22 cellular contexts compared by ENCODE assay signal in genomic region chr3:101846709-101847108, GRCh38. TPM values are rescaled to one million over a fixed set of nuclear protein-coding genes. Genes with fewer than 3 reads are reported as not detected.
A peak's percentile ranks its signal among the peaks of the same experiment; 100 is the strongest.
DNase-seq lines count a peak whose midpoint lies in the region; ATAC-seq and TF ChIP-seq lines count a peak whose summit lies in the region.
"Had no signal": no experiment of that assay in that cellular context is flagged by ENCODE, and none has a peak within 500 bp of the region (broad histone marks: within the 10 kb centered on the region; RNA-seq: fewer than 3 reads in every experiment).

No MANE protein-coding gene starts in this region.

- no peak overlapping the region for H3K4me2 ChIP-seq in mesenchymal stem cell (ENCODE audit: low read length, poor library complexity, severe bottlenecking)
- H3K4me2 ChIP-seq: A549 had no signal

- intact Hi-C loops in natural killer cell (cut with micrococcal nuclease) (no loop called here), vagina (cut with DNase I) (no loop called here)

- no peak overlapping the region for H3K18ac ChIP-seq in mesenchymal stem cell (ENCODE audit: low read depth in 1 of 2, low read length in 2 of 2)

- in situ Hi-C loops in G401 (cut with HindIII; ENCODE audit: low sequenced_read_pairs): no loop called here

- no peaks in the 10 kb centered on the region for H3K27me3 ChIP-seq in mesenchymal stem cell (ENCODE audit: control insufficient read depth in 1 of 2, insufficient read depth in 1 of 2, low read length in 2 of 2)
- H3K27me3 ChIP-seq in vagina: no peaks in the 10 kb centered on the region
- H3K27me3 ChIP-seq: foreskin keratinocyte, thyroid gland had no signal

- DNase-seq in natural killer cell (no peak), mesenchymal stem cell (no peak), vagina (ENCODE audit: extremely low spot score in 2 of 2) (no peak), G401 (ENCODE audit: low spot score) (no peak), NCI-H187 treated with DMSO at 0.1 percent for 48 hours (lab: John Stamatoyannopoulos, UW) (no peak)
- no peak for DNase-seq in natural killer cell treated with Interleukin-12 subunit alpha and Interleukin-12 subunit beta and Interleukin-15 and Interleukin-18, amount 100 ng/mL, for 72 hours (ENCODE audit: low spot score)
- DNase-seq in activated naive CD4-positive, alpha-beta T cell treated with Interleukin-2 at 50 U/mL for 16 hours: no peak
- DNase-seq: activated CD4-positive, alpha-beta T cell treated with anti-CD3 and anti-CD28 coated beads for 1 hour; activated naive CD4-positive, alpha-beta T cell treated with anti-CD3 and anti-CD28 coated beads, Interleukin-2, amount 10 ng/mL, durations not matched to agents 7 days and 5 days; activated T-cell treated with anti-CD3 and anti-CD28 coated beads, Interleukin-2, amount 50 U/mL, for 48 hours; anterior cingulate cortex; foreskin keratinocyte; immature natural killer cell; NCI-H187; NCI-H748 treated with DMSO at 0.1 percent for 48 hours; SHP77; stimulated activated CD4-positive, alpha-beta T cell treated with anti-CD3 and anti-CD28 coated beads, Interleukin-4, amount 100 ng/mL, for 24 hours; thyroid gland had no signal

- H3K4ac ChIP-seq in mesenchymal stem cell (ENCODE audit: low read depth in 1 of 2, low read length in 2 of 2): no peak overlapping the region

- H3K27me3 Mint-ChIP-seq in natural killer cell (ENCODE audit: low read depth in 2 of 2): no peaks in the 10 kb centered on the region
- H3K27me3 Mint-ChIP-seq in natural killer cell treated with Interleukin-12 subunit alpha and Interleukin-12 subunit beta and Interleukin-15 and Interleukin-18, amount 100 ng/mL, for 72 hours: no peaks in the 10 kb centered on the region
- H3K27me3 Mint-ChIP-seq: activated naive CD4-positive, alpha-beta T cell treated with anti-CD3 and anti-CD28 coated beads, Interleukin-2, amount 10 ng/mL, durations not matched to agents 7 days and 5 days; central memory CD8-positive, alpha-beta T cell; stimulated activated naive CD8-positive, alpha-beta T cell treated with anti-CD3 and anti-CD28 coated beads, Interleukin-15, Interleukin-2, amounts not matched to agents 100 ng/mL and 50 ng/mL, for 24 hours had no signal

- no peak overlapping the region for H3K4me3 ChIP-seq in mesenchymal stem cell (ENCODE audit: insufficient read depth in 1 of 2, low read depth in 1 of 2, low read length in 2 of 2)
- H3K4me3 ChIP-seq in vagina: no peak overlapping the region
- H3K4me3 ChIP-seq: A549, thyroid gland had no signal

- no peak for TF ChIP-seq POLR2A in vagina (IDR thresholded peaks at IDR 0.05)

- no peak overlapping the region for H2BK15ac ChIP-seq in mesenchymal stem cell (ENCODE audit: low read depth, poor library complexity, severe bottlenecking)

- H3K36me3 ChIP-seq in mesenchymal stem cell (ENCODE audit: control insufficient read depth in 1 of 2, insufficient read depth in 2 of 2, low read depth in 1 of 2, low read length in 2 of 2) (peaks cover 0 to under 1% of the 10 kb centered on the region in 2 experiments), vagina (no peaks in the 10 kb centered on the region)
- H3K36me3 ChIP-seq: thyroid gland had no signal

- H3K79me1 ChIP-seq in mesenchymal stem cell (replicated peaks; ENCODE audit: low read length, poor library complexity, severe bottlenecking): peaks cover 14% of the 10 kb centered on the region

- H2BK12ac ChIP-seq in mesenchymal stem cell (ENCODE audit: low read length in 2 of 2): no peak overlapping the region

- no peak for TF ChIP-seq CTCF in natural killer cell (IDR thresholded peaks at IDR 0.05)
- no peak for TF ChIP-seq CTCF in VCaP (conservative IDR thresholded peaks at IDR 0.05)
- no peak for TF ChIP-seq CTCF in vagina (IDR thresholded peaks at IDR 0.05)

- H3K9ac ChIP-seq in mesenchymal stem cell (ENCODE audit: low read length): no peak overlapping the region

- 93% methylated on average over 2 of the region's 2 CpGs for WGBS in mesenchymal stem cell

- H3K4me1 Mint-ChIP-seq in natural killer cell: peaks cover 19 to 27% of the 10 kb centered on the region in 2 donors
- peaks cover 37 to 39% of the 10 kb centered on the region in 2 donors for H3K4me1 Mint-ChIP-seq in natural killer cell treated with Interleukin-12 subunit alpha and Interleukin-12 subunit beta and Interleukin-15 and Interleukin-18, amount 100 ng/mL, for 72 hours (ENCODE audit: low read depth in 2 of 2)

- H4K91ac ChIP-seq in mesenchymal stem cell (ENCODE audit: low read length): no peak overlapping the region

- no peak overlapping the region for H2AFZ ChIP-seq in mesenchymal stem cell (ENCODE audit: low read depth, low read length)

- ATAC-seq in natural killer cell: no peak
- no peak for ATAC-seq in natural killer cell treated with Interleukin-12 subunit alpha and Interleukin-12 subunit beta and Interleukin-15 and Interleukin-18, amount 100 ng/mL, for 72 hours
- ATAC-seq: A549, foreskin keratinocyte had no signal

- H4K8ac ChIP-seq in mesenchymal stem cell (ENCODE audit: low read length): no peak overlapping the region

- H3K9me3 ChIP-seq in mesenchymal stem cell (ENCODE audit: control insufficient read depth, low read length) (no peaks in the 10 kb centered on the region), vagina (no peaks in the 10 kb centered on the region)
- H3K9me3 ChIP-seq: A549, thyroid gland had no signal

- peak overlapping the region; percentile 98 to 99 for H3K27ac Mint-ChIP-seq in natural killer cell
- peak overlapping the region in 1 of 2 donors; percentile 15 for H3K27ac Mint-ChIP-seq in natural killer cell treated with Interleukin-12 subunit alpha and Interleukin-12 subunit beta and Interleukin-15 and Interleukin-18, amount 100 ng/mL, for 72 hours
- H3K27ac Mint-ChIP-seq: stimulated activated naive CD8-positive, alpha-beta T cell treated with anti-CD3 and anti-CD28 coated beads, Interleukin-15, Interleukin-2, amounts not matched to agents 100 ng/mL and 50 ng/mL, for 24 hours had no signal

- H3K27ac ChIP-seq in VCaP: peak overlapping the region; percentile 98
- H3K27ac ChIP-seq in mesenchymal stem cell (ENCODE audit: low read length, poor library complexity, severe bottlenecking): no peak overlapping the region
- H3K27ac ChIP-seq in vagina: no peak overlapping the region
- H3K27ac ChIP-seq: foreskin keratinocyte, thyroid gland had no signal

- H2BK5ac ChIP-seq in mesenchymal stem cell (ENCODE audit: low read depth, low read length, poor library complexity, severe bottlenecking): no peak overlapping the region

- H3K14ac ChIP-seq in mesenchymal stem cell (ENCODE audit: low read length in 2 of 2): no peak overlapping the region

- H3K9me3 Mint-ChIP-seq in natural killer cell: no peaks in the 10 kb centered on the region
- peaks cover 4% of the 10 kb centered on the region for H3K9me3 Mint-ChIP-seq in natural killer cell treated with Interleukin-12 subunit alpha and Interleukin-12 subunit beta and Interleukin-15 and Interleukin-18, amount 100 ng/mL, for 72 hours
- H3K9me3 Mint-ChIP-seq: immature natural killer cell; stimulated activated naive CD8-positive, alpha-beta T cell treated with anti-CD3 and anti-CD28 coated beads, Interleukin-15, Interleukin-2, amounts not matched to agents 100 ng/mL and 50 ng/mL, for 24 hours had no signal

- no peak overlapping the region for H3K23ac ChIP-seq in mesenchymal stem cell (ENCODE audit: low read length in 2 of 2)

- peak overlapping the region; percentile 11 for H2AK5ac ChIP-seq in mesenchymal stem cell (ENCODE audit: low read length, severe bottlenecking)

- peaks cover 13% of the 10 kb centered on the region for H3K36me3 Mint-ChIP-seq in natural killer cell
- peaks cover 30% of the 10 kb centered on the region for H3K36me3 Mint-ChIP-seq in natural killer cell treated with Interleukin-12 subunit alpha and Interleukin-12 subunit beta and Interleukin-15 and Interleukin-18, amount 100 ng/mL, for 72 hours

- no peak overlapping the region for H3K4me3 Mint-ChIP-seq in natural killer cell
- H3K4me3 Mint-ChIP-seq in natural killer cell treated with Interleukin-12 subunit alpha and Interleukin-12 subunit beta and Interleukin-15 and Interleukin-18, amount 100 ng/mL, for 72 hours: no peak overlapping the region
- H3K4me3 Mint-ChIP-seq: activated naive CD4-positive, alpha-beta T cell treated with anti-CD3 and anti-CD28 coated beads, Interleukin-2, amount 10 ng/mL, durations not matched to agents 7 days and 5 days; central memory CD8-positive, alpha-beta T cell; immature natural killer cell; stimulated activated naive CD8-positive, alpha-beta T cell treated with anti-CD3 and anti-CD28 coated beads, Interleukin-15, Interleukin-2, amounts not matched to agents 100 ng/mL and 50 ng/mL, for 24 hours had no signal

- H3K4me1 ChIP-seq in mesenchymal stem cell (ENCODE audit: control insufficient read depth, insufficient read depth, low read depth, low read length) (peaks cover 7% of the 10 kb centered on the region), vagina (peaks cover 8% of the 10 kb centered on the region)

- no peak overlapping the region for H2BK120ac ChIP-seq in mesenchymal stem cell (ENCODE audit: low read depth, low read length)

RNA-seq across cellular contexts. Expression of gene NFKBIZ, which starts 2.6 kb away (rescaled TPM):
- total RNA-seq in natural killer cell (100 to 1,000 TPM; 510 to 811 (median 774) TPM), vagina (136 TPM)
- total RNA-seq in natural killer cell treated with Interleukin-12 subunit alpha and Interleukin-12 subunit beta and Interleukin-15 and Interleukin-18, amount 100 ng/mL, for 72 hours: 100 to 1,000 TPM; 314 to 418 TPM
- polyA plus RNA-seq in mesenchymal stem cell (2013, experiment 1 of 2): 44.7 TPM
- 39.9 TPM for polyA plus RNA-seq in mesenchymal stem cell (2013, experiment 2 of 2)
- total RNA-seq in G401 (2014; rRNA removed; shearing (Covaris generic)): 4.7 and 15.7 TPM in 2 replicates
